8 cellular contexts compared by ENCODE assay signal in genomic region chr14:44897844-44898151, GRCh38.
DNase-seq lines count a peak whose midpoint lies in the region; ATAC-seq, FAIRE-seq and TF ChIP-seq lines count a peak whose summit lies in the region.

No MANE protein-coding gene starts in this region.

- H3K4me1 ChIP-seq in iPS DF 6.9 (ENCODE audit: control insufficient read depth, insufficient read depth, low read length) = no peaks in the 10 kb centered on the region
- H3K4me1 ChIP-seq in stomach = peaks cover 7 to 45% (median 32%) of the 10 kb centered on the region in 4 donors

- no peaks in the 10 kb centered on the region for H3K36me3 ChIP-seq in iPS DF 6.9 (ENCODE audit: control insufficient read depth, insufficient read depth, low read length)
- peaks cover 0 to 4% (median 2%) of the 10 kb centered on the region in 4 donors for H3K36me3 ChIP-seq in stomach

- H3K4me3 ChIP-seq in iPS DF 6.9 (ENCODE audit: low read length) = peak overlapping the region; percentile 75; the same call in 1 of the 2 replicates
- H3K4me3 ChIP-seq in stomach = peak overlapping the region; percentile 74 to 93 (median 83)

- WGBS in iPS DF 6.9 (ENCODE audit: insufficient coverage, insufficient read length) = no CpG with 5 or more reads among the region's 13 CpGs
- WGBS in stomach, 5 donors = 2 to 6% (median 4%) methylated on average over 6 to 13 of the region's 13 CpGs

- no peak for ATAC-seq in activated B cell treated with CpG ODN at 0.5 μM for 24 hours (ENCODE audit: low read depth)
- ATAC-seq in HG02642 (IDR thresholded peaks at IDR 0.05; ENCODE audit: poor library complexity, unreplicated experiment) = no peak

- intact Hi-C loops in activated B cell treated with CpG ODN at 0.5 μM for 24 hours (cut with micrococcal nuclease) (loop anchor here (1.0 kb wide), 4 partner anchors 64 to 356 kb away; partner anchors contain the start of genes FKBP3, KLHL28, MIS18BP1 and PRPF39), stomach (cut with DNase I; ENCODE audit: low total_unique reads) (no loop called here)

- peak overlapping the region; percentile 93 for H3K4me3 Mint-ChIP-seq in activated B cell treated with CpG ODN at 0.5 μM for 24 hours

- peak overlapping the region; percentile 66 for H3K27ac Mint-ChIP-seq in activated B cell treated with CpG ODN at 0.5 μM for 24 hours

- DNase-seq in NCI-H510A treated with DMSO at 0.1 percent for 48 hours (lab: John Stamatoyannopoulos, UW) (peak; percentile 56), NCI-H510A (lab: John Stamatoyannopoulos, UW) (no peak), activated B cell treated with CpG ODN at 0.5 μM for 24 hours (no peak), iPS DF 6.9 (ENCODE audit: low read depth, low spot score) (no peak), stomach (no peak), kidney tubule cell (ENCODE audit: low spot score) (no peak), GM12891 (ENCODE audit: insufficient read length, low spot score) (no peak)

- H3K27me3 Mint-ChIP-seq in activated B cell treated with CpG ODN at 0.5 μM for 24 hours = no peaks in the 10 kb centered on the region

- no peak for TF ChIP-seq POLR2A in stomach (IDR thresholded peaks at IDR 0.05)
- TF ChIP-seq POLR2A in GM12891 (IDR thresholded peaks at IDR 0.05; ENCODE audit: low read depth, low read length) = no peak

- H3K27me3 ChIP-seq in iPS DF 6.9 (ENCODE audit: control insufficient read depth, insufficient read depth, low read length) (no peaks in the 10 kb centered on the region), stomach (no peaks in the 10 kb centered on the region)

- H3K9me3 ChIP-seq in iPS DF 6.9 (ENCODE audit: control insufficient read depth, insufficient read depth, low read length) = no peaks in the 10 kb centered on the region
- H3K9me3 ChIP-seq in stomach = no peaks in the 10 kb centered on the region

- H3K36me3 Mint-ChIP-seq in activated B cell treated with CpG ODN at 0.5 μM for 24 hours (ENCODE audit: low read depth) = peaks cover 9% of the 10 kb centered on the region

- peaks cover 17% of the 10 kb centered on the region for H3K4me1 Mint-ChIP-seq in activated B cell treated with CpG ODN at 0.5 μM for 24 hours

- TF ChIP-seq CTCF in activated B cell treated with CpG ODN at 0.5 μM for 24 hours (IDR thresholded peaks at IDR 0.05) (no peak), stomach (IDR thresholded peaks at IDR 0.05) (no peak)

- no peak overlapping the region for H3K27ac ChIP-seq in iPS DF 6.9 (ENCODE audit: low read length)
- H3K27ac ChIP-seq in stomach = peak overlapping the region; percentile 98 to 100 (median 99)

- TF ChIP-seq EP300 in stomach (IDR thresholded peaks at IDR 0.05) = no peak

- POLR2A ChIA-PET in activated B cell treated with CpG ODN at 0.5 μM for 24 hours (lab: Charles Lee) = interaction anchor here (0.7 to 3.1 kb wide), 4 partner anchors 64 to 238 kb away, joined by 3 to 64 read pairs (median 5); partner anchors contain the start of genes FANCM, FKBP3, KLHL28 and PRPF39

- FAIRE-seq in GM12891 (lab: Jason Lieb, UNC) = no peak

- H3K9me3 Mint-ChIP-seq in activated B cell treated with CpG ODN at 0.5 μM for 24 hours = no peaks in the 10 kb centered on the region

- CTCF ChIA-PET in activated B cell treated with CpG ODN at 0.5 μM for 24 hours (lab: Charles Lee) = interaction anchor here (1.1 to 2.0 kb wide), 2 partner anchors 16 to 65 kb away, joined by 3 to 10 read pairs; partner anchors contain the start of genes KLHL28 and TOGARAM1

TF ChIP-seq in GM12891, 5 proteins besides CTCF, POLR2A, EP300 and RAD21:
- TF ChIP-seq SPI1 (IDR thresholded peaks at IDR 0.05; ENCODE audit: low read depth, low read length) (no peak), POLR2AphosphoS5 (IDR thresholded peaks at IDR 0.05; ENCODE audit: low read depth, low read length) (no peak), POU2F2 (IDR thresholded peaks at IDR 0.05; ENCODE audit: low read depth, low read length) (no peak)
